8 cellular contexts compared by ENCODE assay signal in the genomic region with DNA sequence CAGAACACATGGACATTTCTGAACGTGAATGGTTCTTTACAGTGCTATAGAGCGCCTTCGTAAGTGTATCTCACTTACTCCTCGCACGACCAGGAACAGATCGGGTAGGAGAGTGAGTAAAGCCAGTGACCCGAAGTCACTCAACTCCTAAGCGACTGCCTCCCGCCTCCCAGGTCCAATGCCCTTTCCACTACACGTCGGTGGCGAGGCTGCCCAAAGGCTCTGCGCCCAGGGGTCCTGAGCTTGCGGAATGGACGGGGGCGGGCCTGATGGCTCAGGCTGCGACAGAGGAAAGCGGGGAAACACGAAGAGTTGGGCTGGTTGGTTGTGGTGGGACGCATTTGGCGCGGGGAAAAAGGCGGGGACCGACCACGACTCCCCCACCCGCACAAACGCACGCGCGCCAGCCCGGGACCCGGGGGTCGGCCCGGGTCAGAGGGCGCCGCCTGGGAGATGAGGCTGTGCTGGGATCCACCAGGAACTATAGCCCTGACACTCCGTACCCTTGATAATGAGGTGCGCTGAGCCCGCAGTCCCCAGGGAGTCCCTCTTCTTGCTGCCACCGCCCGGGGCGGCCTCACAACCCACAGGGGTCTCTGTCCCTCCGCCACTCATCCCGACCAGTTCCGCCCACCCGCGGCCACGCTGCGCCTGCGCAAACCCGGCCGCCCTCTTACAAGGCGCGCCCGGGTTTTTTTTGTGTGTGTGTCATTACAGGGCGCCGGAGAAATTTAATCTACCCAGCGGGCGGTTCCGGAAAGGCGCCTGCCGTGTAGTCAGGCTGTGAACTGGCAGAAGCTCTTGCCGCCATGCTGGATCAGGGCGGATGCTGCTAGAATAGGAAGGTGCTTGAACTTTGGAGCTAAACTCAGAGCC. TPM values are rescaled to one million over a fixed set of nuclear protein-coding genes. Genes with fewer than 3 reads are reported as not detected.
A peak's percentile ranks its signal among the peaks of the same experiment; 100 is the strongest.
DNase-seq lines count a peak whose midpoint lies in the region; ATAC-seq lines count a peak whose summit lies in the region.

A gene with protein sequence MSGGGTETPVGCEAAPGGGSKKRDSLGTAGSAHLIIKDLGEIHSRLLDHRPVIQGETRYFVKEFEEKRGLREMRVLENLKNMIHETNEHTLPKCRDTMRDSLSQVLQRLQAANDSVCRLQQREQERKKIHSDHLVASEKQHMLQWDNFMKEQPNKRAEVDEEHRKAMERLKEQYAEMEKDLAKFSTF (minus strand): TSS at position 628 of the 876 bp plus-strand sequence. CDS start 13 bp downstream, at position 615.

- POLR2A ChIA-PET in activated CD4-positive, alpha-beta T cell treated with anti-CD3 and anti-CD28 coated beads, Interleukin-2, amount 10 ng/mL, durations not matched to agents 7 days and 5 days (lab: Charles Lee) = interaction anchor here (1.0 to 1.1 kb wide), 3 partner anchors 14 to 46 kb away, joined by 3 to 6 read pairs (median 3); a partner anchor contains a TSS

- H3K4me3 Mint-ChIP-seq in activated CD4-positive, alpha-beta T cell treated with anti-CD3 and anti-CD28 coated beads, Interleukin-2, amount 10 ng/mL, durations not matched to agents 7 days and 5 days = peak within 1 kb of the TSS; percentile 91

- peak within 1 kb of the TSS; percentile 86 for H3K4me3 ChIP-seq in BLaER1

- H3K36me3 ChIP-seq in BLaER1 = peaks cover 18% of the 10 kb centered on the region

- H3K9ac ChIP-seq in BLaER1 = peak within 1 kb of the TSS; percentile 92

- no peaks in the 10 kb centered on the region for H3K9me3 Mint-ChIP-seq in activated CD4-positive, alpha-beta T cell treated with anti-CD3 and anti-CD28 coated beads, Interleukin-2, amount 10 ng/mL, durations not matched to agents 7 days and 5 days

- H3K27ac Mint-ChIP-seq in activated CD4-positive, alpha-beta T cell treated with anti-CD3 and anti-CD28 coated beads, Interleukin-2, amount 10 ng/mL, durations not matched to agents 7 days and 5 days = peak within 1 kb of the TSS; percentile 95

- no peaks in the 10 kb centered on the region for H4K20me1 ChIP-seq in BLaER1

- H3K36me3 Mint-ChIP-seq in activated CD4-positive, alpha-beta T cell treated with anti-CD3 and anti-CD28 coated beads, Interleukin-2, amount 10 ng/mL, durations not matched to agents 7 days and 5 days (ENCODE audit: low read depth) = peaks cover 22% of the 10 kb centered on the region

- H3K27me3 Mint-ChIP-seq in activated CD4-positive, alpha-beta T cell treated with anti-CD3 and anti-CD28 coated beads, Interleukin-2, amount 10 ng/mL, durations not matched to agents 7 days and 5 days = no peaks in the 10 kb centered on the region

- H3K4me1 ChIP-seq in BLaER1 = peaks cover 23% of the 10 kb centered on the region

- DNase-seq in NCI-H69 (lab: John Stamatoyannopoulos, UW) = peak; percentile 100
- DNase-seq in activated CD4-positive, alpha-beta T cell treated with anti-CD3 and anti-CD28 coated beads, Interleukin-2, amount 10 ng/mL, durations not matched to agents 7 days and 5 days = peak; percentile 98
- DNase-seq in cortex of kidney (lab: John Stamatoyannopoulos, UW) = peak; percentile 51
- peak; percentile 99 for DNase-seq in left kidney (ENCODE audit: low read depth, low spot score)
- peak; percentile 98 to 99 for DNase-seq in stimulated activated CD4-positive, alpha-beta T cell treated with anti-CD3 and anti-CD28 coated beads, Interleukin-2, amount 100 ng/mL, for 24 hours

- H3K27ac ChIP-seq in BLaER1 = peak within 1 kb of the TSS; percentile 88

- ATAC-seq in GM19328 (IDR thresholded peaks at IDR 0.05; ENCODE audit: unreplicated experiment) (peak; percentile 81), HG03520 (IDR thresholded peaks at IDR 0.05; ENCODE audit: unreplicated experiment) (peak; percentile 87)

- no peaks in the 10 kb centered on the region for H3K27me3 ChIP-seq in BLaER1

- H3K4me1 Mint-ChIP-seq in activated CD4-positive, alpha-beta T cell treated with anti-CD3 and anti-CD28 coated beads, Interleukin-2, amount 10 ng/mL, durations not matched to agents 7 days and 5 days = peaks cover 46% of the 10 kb centered on the region

- CTCF ChIA-PET in activated CD4-positive, alpha-beta T cell treated with anti-CD3 and anti-CD28 coated beads, Interleukin-2, amount 10 ng/mL, durations not matched to agents 7 days and 5 days (lab: Charles Lee) = interaction anchor here (1.4 kb wide), 1 partner anchor 7 kb away, joined by 3 read pairs; no protein-coding TSS in a partner anchor

- H3K4me2 ChIP-seq in BLaER1 = peak within 1 kb of the TSS; percentile 83

- no peaks in the 10 kb centered on the region for H3K9me3 ChIP-seq in BLaER1

RNA-seq across cellular contexts. Expression of the gene that starts here (rescaled TPM):
- 10 to 100 TPM; 21.8 to 23.9 TPM for total RNA-seq in activated CD4-positive, alpha-beta T cell treated with anti-CD3 and anti-CD28 coated beads, Interleukin-2, amount 10 ng/mL, durations not matched to agents 7 days and 5 days

Comparison
In these comparisons a context has a peak if more than half of its experiments do, and no peak if none do; other contexts are left out.
1. Peak in every context shown above with its lines: DNase-seq, ATAC-seq, H3K4me3 ChIP-seq and H3K27ac ChIP-seq.